In genomic region chr13:46172531-46172991, GRCh38 we compare ENCODE assay signal across 9 cellular contexts. TPM values are rescaled to one million over a fixed set of nuclear protein-coding genes. Genes with fewer than 3 reads are reported as not detected.
DNase-seq lines count a peak whose midpoint lies in the region; ATAC-seq and TF ChIP-seq lines count a peak whose summit lies in the region.
"Had no signal": no experiment of that assay in that cellular context is flagged by ENCODE, and none has a peak within 500 bp of the region (broad histone marks: within the 10 kb centered on the region; RNA-seq: fewer than 3 reads in every experiment).

No MANE protein-coding gene starts in this region.

- TF ChIP-seq CTCF in GM12864 (IDR thresholded peaks at IDR 0.05; ENCODE audit: low read depth, low read length, missing control alignments) (no peak), MM.1S (IDR thresholded peaks at IDR 0.05; ENCODE audit: low read length) (no peak), tibial nerve (IDR thresholded peaks at IDR 0.05) (no peak)

- DNase-seq in GM12864 (ENCODE audit: low read depth) (peak; percentile 64), MM.1S (peak; percentile 30), naive B cell (peak; percentile 55), tibial nerve (ENCODE audit: low spot score in 2 of 2) (no peak), NCI-H2081 treated with DMSO at 0.1 percent for 48 hours (lab: John Stamatoyannopoulos, UW) (no peak), DMS 273 (lab: John Stamatoyannopoulos, UW; ENCODE audit: unreplicated experiment) (no peak)
- DNase-seq in activated CD4-positive, alpha-beta T cell treated with anti-CD3 and anti-CD28 coated beads, Interleukin-2, amount 50 U/mL, for 1 hour, result peak; percentile 56
- no peak for DNase-seq in stimulated activated CD4-positive, alpha-beta T cell treated with anti-CD3 and anti-CD28 coated beads, Interleukin-4, amount 100 ng/mL, for 4 hours

- peak overlapping the region; percentile 26; the same call in 1 of the 2 replicates for H3K4me3 ChIP-seq in GM12864 (ENCODE audit: low read depth, low read length)
- H3K4me3 ChIP-seq in MM.1S (ENCODE audit: low read length), result no peak overlapping the region
- no peak overlapping the region for H3K4me3 ChIP-seq in tibial nerve

- TF ChIP-seq EP300 in tibial nerve (IDR thresholded peaks at IDR 0.05), result no peak

- peaks cover 81 to 100% (median 97%) of the 10 kb centered on the region in 3 donors for H3K4me1 Mint-ChIP-seq in naive B cell

- peak overlapping the region; percentile 79 to 96 (median 90) for H3K27ac Mint-ChIP-seq in naive B cell

- H3K27ac ChIP-seq in MM.1S (ENCODE audit: low read length) (peak overlapping the region; percentile 27; the same call in 1 of the 2 replicates), tibial nerve (no peak overlapping the region)

- WGBS in tibial nerve, 2 donors, result 79 to 84% methylated on average over 6 of the region's 6 CpGs

- TF ChIP-seq POLR2A in tibial nerve (IDR thresholded peaks at IDR 0.05), result no peak

- ATAC-seq in naive B cell (ENCODE audit: low read depth in 2 of 2), result peak; percentile 36 to 48

- peaks cover 78% of the 10 kb centered on the region for H4K20me1 ChIP-seq in MM.1S (ENCODE audit: insufficient read depth, low read length)

- H3K36me3 ChIP-seq in MM.1S (replicated peaks; ENCODE audit: insufficient read depth, low read length) (no peaks in the 10 kb centered on the region), tibial nerve (no peaks in the 10 kb centered on the region)

- no peaks in the 10 kb centered on the region for H3K27me3 ChIP-seq in MM.1S (replicated peaks; ENCODE audit: insufficient read depth, low read length)
- H3K27me3 ChIP-seq in tibial nerve, result no peaks in the 10 kb centered on the region

- H3K9me2 ChIP-seq in MM.1S (replicated peaks; ENCODE audit: insufficient read depth, low read length), result no peaks in the 10 kb centered on the region

- H3K9me3 Mint-ChIP-seq in naive B cell, result no peaks in the 10 kb centered on the region

- H3K9me3 ChIP-seq in MM.1S (replicated peaks; ENCODE audit: insufficient read depth, low read length) (no peaks in the 10 kb centered on the region), tibial nerve (no peaks in the 10 kb centered on the region)

- peak overlapping the region; percentile 43; the same call in 1 of the 2 replicates for H3K4me2 ChIP-seq in MM.1S (ENCODE audit: low read depth, low read length)

- peaks cover 100% of the 10 kb centered on the region for H3K79me2 ChIP-seq in MM.1S (ENCODE audit: low read length)

- H3K27me3 Mint-ChIP-seq in naive B cell, result no peaks in the 10 kb centered on the region

- no peak overlapping the region for H3K9ac ChIP-seq in MM.1S (ENCODE audit: low read length)

- H3F3A ChIP-seq in MM.1S (ENCODE audit: insufficient read depth, low read length), result peaks cover 24% of the 10 kb centered on the region

- H3K4me1 ChIP-seq in MM.1S (ENCODE audit: low read length), result peaks cover 81% of the 10 kb centered on the region
- H3K4me1 ChIP-seq in tibial nerve, result peaks cover 0 to 43% (median 19%) of the 10 kb centered on the region in 4 donors

- H3K36me3 Mint-ChIP-seq in naive B cell, result peaks cover 17 to 18% of the 10 kb centered on the region in 2 donors

- H2AFZ ChIP-seq in MM.1S (ENCODE audit: low read length), result no peak overlapping the region

- peak overlapping the region; percentile 79 to 99 (median 82) for H3K4me3 Mint-ChIP-seq in naive B cell

RNA-seq across cellular contexts. Expression of gene LCP1, which starts 9.4 kb away (rescaled TPM):
- polyA plus RNA-seq in naive B cell (ENCODE audit: low read depth in 6 of 6), result 1,000 to 10,000 TPM in 1 of 6 donors, 100 to 1,000 TPM in 5; 701 to 1,116 (median 814) TPM
- total RNA-seq in tibial nerve, result 10 to 100 TPM; 18.1 to 62.7 (median 22.4) TPM
- total RNA-seq: HT-29 had no signal

RNA-seq across cellular contexts. Expression of gene LRRC63, which starts 39.2 kb away (rescaled TPM):
- not detected for polyA plus RNA-seq in naive B cell (ENCODE audit: low read depth in 6 of 6)
- total RNA-seq in tibial nerve, result under 1 TPM in 1 of 4 donors, not detected in 3; 0.78 TPM
- total RNA-seq: HT-29 had no signal

Comparison
In these comparisons a context has a peak if more than half of its experiments do, and no peak if none do; other contexts are left out.
1. DNase-seq: peak in GM12864 (single experiment), MM.1S (single experiment), activated CD4-positive, alpha-beta T cell treated with anti-CD3 and anti-CD28 coated beads, Interleukin-2, amount 50 U/mL, for 1 hour (single experiment) and naive B cell (single experiment); none in tibial nerve (0 of 2), NCI-H2081 treated with DMSO at 0.1 percent for 48 hours (single experiment), DMS 273 (single experiment) and stimulated activated CD4-positive, alpha-beta T cell treated with anti-CD3 and anti-CD28 coated beads, Interleukin-4, amount 100 ng/mL, for 4 hours (0 of 2).